Comparison of ENCODE assay signal across 8 cellular contexts in genomic region chr11:103028304-103029020, GRCh38.
A peak's percentile ranks its signal among the peaks of the same experiment; 100 is the strongest.
DNase-seq lines count a peak whose midpoint lies in the region; ATAC-seq and TF ChIP-seq lines count a peak whose summit lies in the region.
"Not testable (repeated sequence)": the region's sequence is repeated elsewhere in the genome, so short reads cannot be mapped to it uniquely, and the experiment has no call there.

No MANE protein-coding gene starts in this region.

- not testable (repeated sequence) for H3K4me3 ChIP-seq in GM12864 (ENCODE audit: low read depth, low read length); choroid plexus epithelial cell (ENCODE audit: low read depth, low read length)

- peak; percentile 95 for ATAC-seq in GM18873 (IDR thresholded peaks at IDR 0.05; ENCODE audit: low FRiP score, unreplicated experiment)
- peak; percentile 98 for ATAC-seq in HG02610 (IDR thresholded peaks at IDR 0.05; ENCODE audit: unreplicated experiment)
- ATAC-seq in HG03064 (IDR thresholded peaks at IDR 0.05; ENCODE audit: low read depth, unreplicated experiment), result peak; percentile 96
- peak; percentile 87 for ATAC-seq in HG03520 (IDR thresholded peaks at IDR 0.05; ENCODE audit: unreplicated experiment)

- not testable (repeated sequence) for H3K27me3 Mint-ChIP-seq in activated CD4-positive, alpha-beta memory T cell treated with anti-CD3 and anti-CD28 coated beads for 36 hours

- H3K9me3 Mint-ChIP-seq in activated CD4-positive, alpha-beta memory T cell treated with anti-CD3 and anti-CD28 coated beads for 36 hours, result not testable (repeated sequence)

- not testable (repeated sequence) for H3K36me3 Mint-ChIP-seq in activated CD4-positive, alpha-beta memory T cell treated with anti-CD3 and anti-CD28 coated beads for 36 hours

- not testable (repeated sequence) for H3K4me3 Mint-ChIP-seq in activated CD4-positive, alpha-beta memory T cell treated with anti-CD3 and anti-CD28 coated beads for 36 hours

- H3K27ac Mint-ChIP-seq in activated CD4-positive, alpha-beta memory T cell treated with anti-CD3 and anti-CD28 coated beads for 36 hours, result peak overlapping the region; percentile 71

- not testable (repeated sequence) for TF ChIP-seq CTCF in GM12864 (IDR thresholded peaks at IDR 0.05; ENCODE audit: low read depth, low read length, missing control alignments); GM20000 (IDR thresholded peaks at IDR 0.05; ENCODE audit: extremely low read depth, missing control alignments); choroid plexus epithelial cell (conservative IDR thresholded peaks at IDR 0.05; ENCODE audit: low read depth, low read length)

- DNase-seq in GM12864 (ENCODE audit: low read depth) (peak; percentile 49), GM20000 (ENCODE audit: low spot score) (peak; percentile 54), choroid plexus epithelial cell (ENCODE audit: low read depth) (peak; percentile 50)
- peak; percentile 49 for DNase-seq in activated CD4-positive, alpha-beta memory T cell treated with anti-CD3 and anti-CD28 coated beads for 36 hours

- POLR2A ChIA-PET in activated CD4-positive, alpha-beta memory T cell treated with anti-CD3 and anti-CD28 coated beads for 36 hours (lab: Charles Lee), result not testable (repeated sequence)

- peaks cover 16% of the 10 kb centered on the region for H3K4me1 Mint-ChIP-seq in activated CD4-positive, alpha-beta memory T cell treated with anti-CD3 and anti-CD28 coated beads for 36 hours (ENCODE audit: low read depth)

- CTCF ChIA-PET in activated CD4-positive, alpha-beta memory T cell treated with anti-CD3 and anti-CD28 coated beads for 36 hours (lab: Charles Lee), result interaction anchor here (2.6 kb wide), 1 partner anchor 8 kb away, joined by 14 read pairs; no protein-coding TSS in a partner anchor

- intact Hi-C loops in activated CD4-positive, alpha-beta memory T cell treated with anti-CD3 and anti-CD28 coated beads for 36 hours (cut with micrococcal nuclease), result loop anchor here (1.0 to 10.0 kb wide), 3 partner anchors 8 to 1114 kb away; partner anchors contain the start of genes ANGPTL5 and CEP126
